ENCODE assay signal across 1 cellular context in the genomic region with DNA sequence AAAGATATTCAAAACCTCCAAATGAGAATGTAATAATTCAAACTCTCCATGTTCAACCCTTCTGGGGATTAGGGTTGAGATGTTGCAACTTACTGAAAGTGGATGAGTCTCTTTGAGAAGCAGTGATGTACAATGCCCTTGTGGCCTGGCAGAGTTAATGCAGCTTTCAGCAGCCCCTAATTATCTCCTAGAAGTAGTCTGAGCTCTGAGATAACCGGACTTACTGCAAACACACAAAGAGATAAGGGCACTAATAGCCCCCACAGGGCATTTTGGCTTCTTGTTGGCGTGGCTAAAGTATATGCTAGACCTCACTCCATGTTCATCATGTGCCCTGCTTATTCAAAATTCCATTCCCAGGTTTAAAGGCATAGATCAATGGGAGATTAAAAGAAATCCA.
A peak's percentile ranks its signal among the peaks of the same experiment; 100 is the strongest.
TF ChIP-seq lines count a peak whose summit lies in the region.

No MANE protein-coding gene starts in this region.

TF ChIP-seq in SK-N-SH treated with all-trans-retinoic acid at 6 μM for 48 hours, 23 proteins besides CTCF, POLR2A, EP300 and RAD21 (continued from another document):
- TF ChIP-seq ZNF8 (CRISPR knock-in tag; IDR thresholded peaks at IDR 0.05) (no peak), ZFP30 (CRISPR knock-in tag; IDR thresholded peaks at IDR 0.05) (no peak), OSR1 (CRISPR knock-in tag; IDR thresholded peaks at IDR 0.05) (no peak), ESRRG (CRISPR knock-in tag; IDR thresholded peaks at IDR 0.05) (0 out of 2 replicates have a peak, but pooled peaks have one; percentile 33), TCF4 (CRISPR knock-in tag; IDR thresholded peaks at IDR 0.05; ENCODE audit: borderline replicate concordance) (peak; percentile 71; the same call in 1 of the 2 replicates), ZC3H10 (CRISPR knock-in tag; IDR thresholded peaks at IDR 0.05) (no peak), ZNF565 (CRISPR knock-in tag; conservative IDR thresholded peaks at IDR 0.05; ENCODE audit: low read depth) (no peak), TSHZ2 (CRISPR knock-in tag; IDR thresholded peaks at IDR 0.05) (peak; percentile 73)
- TF ChIP-seq, protein P1, sequence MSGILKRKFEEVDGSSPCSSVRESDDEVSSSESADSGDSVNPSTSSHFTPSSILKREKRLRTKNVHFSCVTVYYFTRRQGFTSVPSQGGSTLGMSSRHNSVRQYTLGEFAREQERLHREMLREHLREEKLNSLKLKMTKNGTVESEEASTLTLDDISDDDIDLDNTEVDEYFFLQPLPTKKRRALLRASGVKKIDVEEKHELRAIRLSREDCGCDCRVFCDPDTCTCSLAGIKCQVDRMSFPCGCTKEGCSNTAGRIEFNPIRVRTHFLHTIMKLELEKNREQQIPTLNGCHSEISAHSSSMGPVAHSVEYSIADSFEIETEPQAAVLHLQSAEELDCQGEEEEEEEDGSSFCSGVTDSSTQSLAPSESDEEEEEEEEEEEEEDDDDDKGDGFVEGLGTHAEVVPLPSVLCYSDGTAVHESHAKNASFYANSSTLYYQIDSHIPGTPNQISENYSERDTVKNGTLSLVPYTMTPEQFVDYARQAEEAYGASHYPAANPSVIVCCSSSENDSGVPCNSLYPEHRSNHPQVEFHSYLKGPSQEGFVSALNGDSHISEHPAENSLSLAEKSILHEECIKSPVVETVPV (CRISPR knock-in tag; IDR thresholded peaks at IDR 0.05): no peak
